In genomic region chr19:44356383-44357111, GRCh38 we compare ENCODE assay signal across 1 cellular context.
A peak's percentile ranks its signal among the peaks of the same experiment; 100 is the strongest.
TF ChIP-seq lines count a peak whose summit lies in the region.

Gene ZNF112, minus strand, starts transcription at chr19:44356680. Its CDS starts 16,141 bp downstream, at chr19:44340539.

TF ChIP-seq in HepG2, 621 proteins besides CTCF, POLR2A, EP300 and RAD21 (continued from another document and continues in another):
- TF ChIP-seq ZNF512B (CRISPR knock-in tag; IDR thresholded peaks at IDR 0.05; ENCODE audit: borderline replicate concordance) (no peak), ZNF431 (CRISPR knock-in tag; IDR thresholded peaks at IDR 0.05; ENCODE audit: borderline replicate concordance, low read depth) (no peak), ZNF564 (CRISPR knock-in tag; IDR thresholded peaks at IDR 0.05) (no peak), PAX8 (CRISPR knock-in tag; IDR thresholded peaks at IDR 0.05; ENCODE audit: borderline replicate concordance) (no peak), PHF20 (CRISPR knock-in tag; IDR thresholded peaks at IDR 0.05) (peak; percentile 91), ZSCAN30 (CRISPR knock-in tag; IDR thresholded peaks at IDR 0.05) (no peak), NPAS2 (CRISPR knock-in tag; IDR thresholded peaks at IDR 0.05; ENCODE audit: borderline replicate concordance) (no peak), ZBED4 (CRISPR knock-in tag; IDR thresholded peaks at IDR 0.05; ENCODE audit: borderline replicate concordance) (no peak), RFX5 (IDR thresholded peaks at IDR 0.05; ENCODE audit: low read depth, low read length) (no peak), ZNF10 (CRISPR knock-in tag; IDR thresholded peaks at IDR 0.05; ENCODE audit: borderline replicate concordance, low read depth) (no peak), ZNF639 (CRISPR knock-in tag; conservative IDR thresholded peaks at IDR 0.05) (peak; percentile 32; the same call in 1 of the 2 replicates), ZNF326 (CRISPR knock-in tag; IDR thresholded peaks at IDR 0.05; ENCODE audit: borderline replicate concordance) (no peak), ZNF567 (CRISPR knock-in tag; IDR thresholded peaks at IDR 0.05; ENCODE audit: borderline replicate concordance) (no peak), SMARCC2 (IDR thresholded peaks at IDR 0.05) (no peak), ZEB1 (IDR thresholded peaks at IDR 0.05; ENCODE audit: insufficient replicate concordance, low read depth) (peak; percentile 78), THYN1 (CRISPR knock-in tag; IDR thresholded peaks at IDR 0.05; ENCODE audit: borderline replicate concordance, low read depth) (no peak), GLMP (CRISPR knock-in tag; IDR thresholded peaks at IDR 0.05; ENCODE audit: borderline replicate concordance) (no peak), MAFF (IDR thresholded peaks at IDR 0.05; ENCODE audit: low read depth, low read length) (no peak), ZNF207 (IDR thresholded peaks at IDR 0.05; ENCODE audit: borderline replicate concordance) (no peak), PAF1 (CRISPR knock-in tag; IDR thresholded peaks at IDR 0.05) (no peak), MBNL3 (CRISPR knock-in tag; conservative IDR thresholded peaks at IDR 0.05) (no peak), SRSF4 (IDR thresholded peaks at IDR 0.05; ENCODE audit: low read depth, low read length, poor library complexity, severe bottlenecking) (no peak), NR0B2 (CRISPR knock-in tag; IDR thresholded peaks at IDR 0.05) (no peak), FOXP1 (IDR thresholded peaks at IDR 0.05) (no peak), FOXP1 (CRISPR knock-in tag; IDR thresholded peaks at IDR 0.05) (no peak), ASH2L (IDR thresholded peaks at IDR 0.05; ENCODE audit: insufficient read length, low read depth, low read length) (no peak), CREB1 (IDR thresholded peaks at IDR 0.05) (0 out of 2 replicates have a peak, but pooled peaks have one; percentile 12), CREB1 (CRISPR knock-in tag; IDR thresholded peaks at IDR 0.05) (peak; percentile 64), SRSF9 (IDR thresholded peaks at IDR 0.05; ENCODE audit: borderline replicate concordance, insufficient read depth, low read depth, low read length, poor library complexity, severe bottlenecking) (no peak), PRMT3 (CRISPR knock-in tag; IDR thresholded peaks at IDR 0.05; ENCODE audit: borderline replicate concordance, low read depth) (no peak), SALL2 (CRISPR knock-in tag; IDR thresholded peaks at IDR 0.05) (no peak), TBL1XR1 (IDR thresholded peaks at IDR 0.05; ENCODE audit: borderline replicate concordance, low read length, partially characterized antibody) (peak; percentile 55), ZNF180 (CRISPR knock-in tag; IDR thresholded peaks at IDR 0.05; ENCODE audit: borderline replicate concordance, low read depth) (peak; percentile 64; the same call in 1 of the 2 replicates), NFYB (CRISPR knock-in tag; IDR thresholded peaks at IDR 0.05) (peak; percentile 34; the same call in 1 of the 2 replicates), ZNF101 (CRISPR knock-in tag; IDR thresholded peaks at IDR 0.05; ENCODE audit: borderline replicate concordance, low read depth) (no peak), SKIL (CRISPR knock-in tag; IDR thresholded peaks at IDR 0.05; ENCODE audit: borderline replicate concordance) (no peak), SP2 (CRISPR knock-in tag; IDR thresholded peaks at IDR 0.05) (no peak; the same call in 1 of the 2 replicates), ZNF747 (CRISPR knock-in tag; IDR thresholded peaks at IDR 0.05; ENCODE audit: borderline replicate concordance) (no peak), TGIF2 (CRISPR knock-in tag; IDR thresholded peaks at IDR 0.05) (0 out of 2 replicates have a peak, but pooled peaks have one; percentile 34), MYPOP (CRISPR knock-in tag; IDR thresholded peaks at IDR 0.05) (no peak), ZBTB43 (CRISPR knock-in tag; conservative IDR thresholded peaks at IDR 0.05) (no peak; the same call in 1 of the 2 replicates), ZNF652 (CRISPR knock-in tag; IDR thresholded peaks at IDR 0.05; ENCODE audit: borderline replicate concordance, low read depth) (no peak), ZNF253 (CRISPR knock-in tag; IDR thresholded peaks at IDR 0.05; ENCODE audit: borderline replicate concordance) (no peak), ZBTB21 (CRISPR knock-in tag; IDR thresholded peaks at IDR 0.05) (no peak), ZNF44 (CRISPR knock-in tag; IDR thresholded peaks at IDR 0.05) (no peak), REXO4 (CRISPR knock-in tag; IDR thresholded peaks at IDR 0.05; ENCODE audit: borderline replicate concordance) (no peak), GABPB1 (CRISPR knock-in tag; IDR thresholded peaks at IDR 0.05) (peak; percentile 98), ZNF549 (CRISPR knock-in tag; IDR thresholded peaks at IDR 0.05) (no peak), RFX3 (CRISPR knock-in tag; IDR thresholded peaks at IDR 0.05) (no peak), HMGXB4 (CRISPR knock-in tag; IDR thresholded peaks at IDR 0.05; ENCODE audit: borderline replicate concordance in 1 of 2, low read depth in 1 of 2) (peak in 1 of 2 experiments; percentile 47; a peak in 2 of 4 replicates), DMAP1 (CRISPR knock-in tag; IDR thresholded peaks at IDR 0.05) (peak; percentile 47; the same call in 1 of the 2 replicates), SNAPC2 (CRISPR knock-in tag; IDR thresholded peaks at IDR 0.05) (no peak), EZH2 (conservative IDR thresholded peaks at IDR 0.05; ENCODE audit: low read depth, low read length) (no peak)
